In the genomic region with DNA sequence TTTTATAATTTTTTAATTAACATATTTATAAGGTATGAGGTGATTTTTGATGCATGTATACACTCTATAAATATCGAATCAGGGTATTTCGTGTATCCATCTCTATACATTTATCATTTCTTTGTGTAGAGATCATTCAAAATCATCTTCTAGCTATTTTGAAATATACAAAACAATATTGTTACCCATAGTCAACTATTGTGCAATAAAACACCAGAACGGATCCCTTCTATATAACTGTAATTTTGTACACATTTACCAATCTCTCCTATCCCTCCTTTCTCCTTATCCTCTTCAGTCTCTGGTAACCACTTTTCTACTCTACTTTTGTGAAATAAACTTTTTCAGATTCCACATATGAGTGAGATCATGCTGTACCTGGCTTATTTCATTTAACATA, we compare ENCODE assay signal across 4 cellular contexts.
TF ChIP-seq lines count a peak whose summit lies in the region.

No MANE protein-coding gene starts in this region.

TF ChIP-seq in HepG2, 621 proteins besides CTCF, POLR2A, EP300 and RAD21:
- TF ChIP-seq KLF12 (CRISPR knock-in tag; IDR thresholded peaks at IDR 0.05; ENCODE audit: borderline replicate concordance) (no peak), CEBPB (IDR thresholded peaks at IDR 0.05; ENCODE audit: borderline replicate concordance, low read depth, low read length) (peak; percentile 71)
TF ChIP-seq in HepG2: peak in this region for 1.

TF ChIP-seq in IMR-90, 13 proteins besides CTCF, POLR2A, EP300 and RAD21:
- no peak for TF ChIP-seq NFE2L2 (IDR thresholded peaks at IDR 0.05; ENCODE audit: low read depth, low read length)
- TF ChIP-seq CEBPB (IDR thresholded peaks at IDR 0.05; ENCODE audit: low read depth, low read length) = peak; percentile 83
TF ChIP-seq in IMR-90: peak in this region for 1.

TF ChIP-seq in K562, 482 proteins besides CTCF, POLR2A, EP300 and RAD21:
- TF ChIP-seq NR1H2 (CRISPR knock-in tag; IDR thresholded peaks at IDR 0.05) = no peak
- TF ChIP-seq ZNF23 (CRISPR knock-in tag; IDR thresholded peaks at IDR 0.05) = no peak
- no peak for TF ChIP-seq ETV1 (tag; conservative IDR thresholded peaks at IDR 0.05; ENCODE audit: low read depth)
- TF ChIP-seq CEBPB (tag; IDR thresholded peaks at IDR 0.05) = peak; percentile 73
- TF ChIP-seq KAT8 (IDR thresholded peaks at IDR 0.05; ENCODE audit: low read depth) = no peak
- no peak for TF ChIP-seq BCL6 (CRISPR knock-in tag; IDR thresholded peaks at IDR 0.05)
- no peak for TF ChIP-seq RBM15 (IDR thresholded peaks at IDR 0.05; ENCODE audit: insufficient read depth, low read length)
- TF ChIP-seq CEBPG (CRISPR knock-in tag; IDR thresholded peaks at IDR 0.05) = no peak
- peak in 1 of 2 experiments; percentile 91; a peak in 2 of 4 replicates for TF ChIP-seq CEBPG (tag; conservative IDR thresholded peaks at IDR 0.05 in 1 of 2, IDR thresholded peaks at IDR 0.05 in 1 of 2)
TF ChIP-seq in K562: peak in this region for 2.

TF ChIP-seq in H1, 55 proteins besides CTCF, POLR2A, EP300 and RAD21:
- no peak for TF ChIP-seq GTF2F1 (IDR thresholded peaks at IDR 0.05; ENCODE audit: borderline replicate concordance, low read depth, low read length)
- TF ChIP-seq FOSL1 (IDR thresholded peaks at IDR 0.05; ENCODE audit: insufficient read depth, low read depth, low read length) = no peak
- TF ChIP-seq, protein P1, sequence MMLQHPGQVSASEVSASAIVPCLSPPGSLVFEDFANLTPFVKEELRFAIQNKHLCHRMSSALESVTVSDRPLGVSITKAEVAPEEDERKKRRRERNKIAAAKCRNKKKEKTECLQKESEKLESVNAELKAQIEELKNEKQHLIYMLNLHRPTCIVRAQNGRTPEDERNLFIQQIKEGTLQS (IDR thresholded peaks at IDR 0.05; ENCODE audit: insufficient read depth, low read depth, low read length) = no peak
- peak; percentile 40; the same call in 1 of the 2 replicates for TF ChIP-seq CEBPB (IDR thresholded peaks at IDR 0.05; ENCODE audit: low read depth, low read length)
- TF ChIP-seq, protein P2, sequence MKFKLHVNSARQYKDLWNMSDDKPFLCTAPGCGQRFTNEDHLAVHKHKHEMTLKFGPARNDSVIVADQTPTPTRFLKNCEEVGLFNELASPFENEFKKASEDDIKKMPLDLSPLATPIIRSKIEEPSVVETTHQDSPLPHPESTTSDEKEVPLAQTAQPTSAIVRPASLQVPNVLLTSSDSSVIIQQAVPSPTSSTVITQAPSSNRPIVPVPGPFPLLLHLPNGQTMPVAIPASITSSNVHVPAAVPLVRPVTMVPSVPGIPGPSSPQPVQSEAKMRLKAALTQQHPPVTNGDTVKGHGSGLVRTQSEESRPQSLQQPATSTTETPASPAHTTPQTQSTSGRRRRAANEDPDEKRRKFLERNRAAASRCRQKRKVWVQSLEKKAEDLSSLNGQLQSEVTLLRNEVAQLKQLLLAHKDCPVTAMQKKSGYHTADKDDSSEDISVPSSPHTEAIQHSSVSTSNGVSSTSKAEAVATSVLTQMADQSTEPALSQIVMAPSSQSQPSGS (IDR thresholded peaks at IDR 0.05; ENCODE audit: low read length) = no peak
